ENCODE assay signal across 1 cellular context in the genomic region with DNA sequence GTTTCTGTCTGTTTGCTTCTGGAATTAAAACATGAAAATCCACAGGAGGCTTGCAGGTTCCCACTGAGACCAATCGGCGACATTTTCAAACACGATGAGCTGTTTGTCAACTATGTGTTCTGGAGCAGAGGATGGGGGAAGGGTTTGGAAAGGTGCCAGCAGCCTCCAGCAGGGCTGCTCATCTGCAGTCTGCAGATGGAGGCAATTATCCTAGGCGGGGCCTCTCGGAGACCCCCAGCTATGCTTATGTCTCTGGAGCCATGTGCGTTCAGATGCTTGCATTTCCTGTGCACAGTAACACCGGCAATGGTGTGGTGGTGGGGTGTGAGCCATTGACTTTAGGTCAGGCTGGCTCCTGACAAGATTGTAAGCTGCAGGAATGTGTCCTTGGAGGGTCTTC.
TF ChIP-seq lines count a peak whose summit lies in the region.

No MANE protein-coding gene starts in this region.

TF ChIP-seq in GM23338, 12 proteins besides CTCF, POLR2A, EP300 and RAD21 (continued from another document):
- TF ChIP-seq, protein P1, sequence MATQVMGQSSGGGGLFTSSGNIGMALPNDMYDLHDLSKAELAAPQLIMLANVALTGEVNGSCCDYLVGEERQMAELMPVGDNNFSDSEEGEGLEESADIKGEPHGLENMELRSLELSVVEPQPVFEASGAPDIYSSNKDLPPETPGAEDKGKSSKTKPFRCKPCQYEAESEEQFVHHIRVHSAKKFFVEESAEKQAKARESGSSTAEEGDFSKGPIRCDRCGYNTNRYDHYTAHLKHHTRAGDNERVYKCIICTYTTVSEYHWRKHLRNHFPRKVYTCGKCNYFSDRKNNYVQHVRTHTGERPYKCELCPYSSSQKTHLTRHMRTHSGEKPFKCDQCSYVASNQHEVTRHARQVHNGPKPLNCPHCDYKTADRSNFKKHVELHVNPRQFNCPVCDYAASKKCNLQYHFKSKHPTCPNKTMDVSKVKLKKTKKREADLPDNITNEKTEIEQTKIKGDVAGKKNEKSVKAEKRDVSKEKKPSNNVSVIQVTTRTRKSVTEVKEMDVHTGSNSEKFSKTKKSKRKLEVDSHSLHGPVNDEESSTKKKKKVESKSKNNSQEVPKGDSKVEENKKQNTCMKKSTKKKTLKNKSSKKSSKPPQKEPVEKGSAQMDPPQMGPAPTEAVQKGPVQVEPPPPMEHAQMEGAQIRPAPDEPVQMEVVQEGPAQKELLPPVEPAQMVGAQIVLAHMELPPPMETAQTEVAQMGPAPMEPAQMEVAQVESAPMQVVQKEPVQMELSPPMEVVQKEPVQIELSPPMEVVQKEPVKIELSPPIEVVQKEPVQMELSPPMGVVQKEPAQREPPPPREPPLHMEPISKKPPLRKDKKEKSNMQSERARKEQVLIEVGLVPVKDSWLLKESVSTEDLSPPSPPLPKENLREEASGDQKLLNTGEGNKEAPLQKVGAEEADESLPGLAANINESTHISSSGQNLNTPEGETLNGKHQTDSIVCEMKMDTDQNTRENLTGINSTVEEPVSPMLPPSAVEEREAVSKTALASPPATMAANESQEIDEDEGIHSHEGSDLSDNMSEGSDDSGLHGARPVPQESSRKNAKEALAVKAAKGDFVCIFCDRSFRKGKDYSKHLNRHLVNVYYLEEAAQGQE (IDR thresholded peaks at IDR 0.05; ENCODE audit: unreplicated experiment), result no peak
- TF ChIP-seq NANOG (IDR thresholded peaks at IDR 0.05; ENCODE audit: borderline replicate concordance), result no peak
- no peak for TF ChIP-seq ZNF331 (CRISPR knock-in tag; IDR thresholded peaks at IDR 0.05; ENCODE audit: low read depth)
- TF ChIP-seq, protein P2, sequence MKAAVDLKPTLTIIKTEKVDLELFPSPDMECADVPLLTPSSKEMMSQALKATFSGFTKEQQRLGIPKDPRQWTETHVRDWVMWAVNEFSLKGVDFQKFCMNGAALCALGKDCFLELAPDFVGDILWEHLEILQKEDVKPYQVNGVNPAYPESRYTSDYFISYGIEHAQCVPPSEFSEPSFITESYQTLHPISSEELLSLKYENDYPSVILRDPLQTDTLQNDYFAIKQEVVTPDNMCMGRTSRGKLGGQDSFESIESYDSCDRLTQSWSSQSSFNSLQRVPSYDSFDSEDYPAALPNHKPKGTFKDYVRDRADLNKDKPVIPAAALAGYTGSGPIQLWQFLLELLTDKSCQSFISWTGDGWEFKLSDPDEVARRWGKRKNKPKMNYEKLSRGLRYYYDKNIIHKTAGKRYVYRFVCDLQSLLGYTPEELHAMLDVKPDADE (IDR thresholded peaks at IDR 0.05), result no peak
- TF ChIP-seq STAT1 (IDR thresholded peaks at IDR 0.05; ENCODE audit: unreplicated experiment), result no peak
- no peak for TF ChIP-seq POLR2AphosphoS5 (IDR thresholded peaks at IDR 0.05; ENCODE audit: low read depth)
- TF ChIP-seq JUNB (IDR thresholded peaks at IDR 0.05; ENCODE audit: unreplicated experiment), result no peak
- no peak for TF ChIP-seq EZH2phosphoT487 (IDR thresholded peaks at IDR 0.05; ENCODE audit: unreplicated experiment)
- TF ChIP-seq EZH2 (IDR thresholded peaks at IDR 0.05; ENCODE audit: low read depth, unreplicated experiment), result no peak
- TF ChIP-seq CREB1 (CRISPR knock-in tag; IDR thresholded peaks at IDR 0.05; ENCODE audit: low read depth), result no peak
- TF ChIP-seq, protein P3, sequence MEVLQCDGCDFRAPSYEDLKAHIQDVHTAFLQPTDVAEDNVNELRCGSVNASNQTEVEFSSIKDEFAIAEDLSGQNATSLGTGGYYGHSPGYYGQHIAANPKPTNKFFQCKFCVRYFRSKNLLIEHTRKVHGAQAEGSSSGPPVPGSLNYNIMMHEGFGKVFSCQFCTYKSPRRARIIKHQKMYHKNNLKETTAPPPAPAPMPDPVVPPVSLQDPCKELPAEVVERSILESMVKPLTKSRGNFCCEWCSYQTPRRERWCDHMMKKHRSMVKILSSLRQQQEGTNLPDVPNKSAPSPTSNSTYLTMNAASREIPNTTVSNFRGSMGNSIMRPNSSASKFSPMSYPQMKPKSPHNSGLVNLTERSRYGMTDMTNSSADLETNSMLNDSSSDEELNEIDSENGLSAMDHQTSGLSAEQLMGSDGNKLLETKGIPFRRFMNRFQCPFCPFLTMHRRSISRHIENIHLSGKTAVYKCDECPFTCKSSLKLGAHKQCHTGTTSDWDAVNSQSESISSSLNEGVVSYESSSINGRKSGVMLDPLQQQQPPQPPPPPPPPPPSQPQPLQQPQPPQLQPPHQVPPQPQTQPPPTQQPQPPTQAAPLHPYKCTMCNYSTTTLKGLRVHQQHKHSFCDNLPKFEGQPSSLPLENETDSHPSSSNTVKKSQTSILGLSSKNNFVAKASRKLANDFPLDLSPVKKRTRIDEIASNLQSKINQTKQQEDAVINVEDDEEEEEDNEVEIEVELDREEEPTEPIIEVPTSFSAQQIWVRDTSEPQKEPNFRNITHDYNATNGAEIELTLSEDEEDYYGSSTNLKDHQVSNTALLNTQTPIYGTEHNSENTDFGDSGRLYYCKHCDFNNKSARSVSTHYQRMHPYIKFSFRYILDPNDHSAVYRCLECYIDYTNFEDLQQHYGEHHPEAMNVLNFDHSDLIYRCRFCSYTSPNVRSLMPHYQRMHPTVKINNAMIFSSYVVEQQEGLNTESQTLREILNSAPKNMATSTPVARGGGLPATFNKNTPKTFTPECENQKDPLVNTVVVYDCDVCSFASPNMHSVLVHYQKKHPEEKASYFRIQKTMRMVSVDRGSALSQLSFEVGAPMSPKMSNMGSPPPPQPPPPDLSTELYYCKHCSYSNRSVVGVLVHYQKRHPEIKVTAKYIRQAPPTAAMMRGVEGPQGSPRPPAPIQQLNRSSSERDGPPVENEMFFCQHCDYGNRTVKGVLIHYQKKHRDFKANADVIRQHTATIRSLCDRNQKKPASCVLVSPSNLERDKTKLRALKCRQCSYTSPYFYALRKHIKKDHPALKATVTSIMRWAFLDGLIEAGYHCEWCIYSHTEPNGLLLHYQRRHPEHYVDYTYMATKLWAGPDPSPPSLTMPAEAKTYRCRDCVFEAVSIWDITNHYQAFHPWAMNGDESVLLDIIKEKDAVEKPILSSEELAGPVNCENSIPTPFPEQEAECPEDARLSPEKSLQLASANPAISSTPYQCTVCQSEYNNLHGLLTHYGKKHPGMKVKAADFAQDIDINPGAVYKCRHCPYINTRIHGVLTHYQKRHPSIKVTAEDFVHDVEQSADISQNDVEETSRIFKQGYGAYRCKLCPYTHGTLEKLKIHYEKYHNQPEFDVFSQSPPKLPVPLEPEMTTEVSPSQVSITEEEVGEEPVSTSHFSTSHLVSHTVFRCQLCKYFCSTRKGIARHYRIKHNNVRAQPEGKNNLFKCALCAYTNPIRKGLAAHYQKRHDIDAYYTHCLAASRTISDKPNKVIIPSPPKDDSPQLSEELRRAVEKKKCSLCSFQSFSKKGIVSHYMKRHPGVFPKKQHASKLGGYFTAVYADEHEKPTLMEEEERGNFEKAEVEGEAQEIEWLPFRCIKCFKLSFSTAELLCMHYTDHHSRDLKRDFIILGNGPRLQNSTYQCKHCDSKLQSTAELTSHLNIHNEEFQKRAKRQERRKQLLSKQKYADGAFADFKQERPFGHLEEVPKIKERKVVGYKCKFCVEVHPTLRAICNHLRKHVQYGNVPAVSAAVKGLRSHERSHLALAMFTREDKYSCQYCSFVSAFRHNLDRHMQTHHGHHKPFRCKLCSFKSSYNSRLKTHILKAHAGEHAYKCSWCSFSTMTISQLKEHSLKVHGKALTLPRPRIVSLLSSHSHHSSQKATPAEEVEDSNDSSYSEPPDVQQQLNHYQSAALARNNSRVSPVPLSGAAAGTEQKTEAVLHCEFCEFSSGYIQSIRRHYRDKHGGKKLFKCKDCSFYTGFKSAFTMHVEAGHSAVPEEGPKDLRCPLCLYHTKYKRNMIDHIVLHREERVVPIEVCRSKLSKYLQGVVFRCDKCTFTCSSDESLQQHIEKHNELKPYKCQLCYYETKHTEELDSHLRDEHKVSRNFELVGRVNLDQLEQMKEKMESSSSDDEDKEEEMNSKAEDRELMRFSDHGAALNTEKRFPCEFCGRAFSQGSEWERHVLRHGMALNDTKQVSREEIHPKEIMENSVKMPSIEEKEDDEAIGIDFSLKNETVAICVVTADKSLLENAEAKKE (CRISPR knock-in tag; IDR thresholded peaks at IDR 0.05), result no peak
